Comparison of ENCODE assay signal across 1 cellular context in genomic region chr10:35058686-35059085, GRCh38.
TF ChIP-seq lines count a peak whose summit lies in the region.

No MANE protein-coding gene starts in this region.

TF ChIP-seq in WTC11, 78 proteins besides CTCF, POLR2A, EP300 and RAD21 (continued from another document):
- TF ChIP-seq AFF4 (CRISPR knock-in tag; IDR thresholded peaks at IDR 0.05; ENCODE audit: borderline replicate concordance) (no peak), NR2C2 (CRISPR knock-in tag; IDR thresholded peaks at IDR 0.05) (no peak), ARID4B (CRISPR knock-in tag; IDR thresholded peaks at IDR 0.05; ENCODE audit: borderline replicate concordance) (no peak), MXD4 (CRISPR knock-in tag; IDR thresholded peaks at IDR 0.05; ENCODE audit: borderline replicate concordance) (no peak), FOXP1 (CRISPR knock-in tag; IDR thresholded peaks at IDR 0.05; ENCODE audit: borderline replicate concordance) (no peak), ATF2 (CRISPR knock-in tag; IDR thresholded peaks at IDR 0.05; ENCODE audit: borderline replicate concordance, low read depth) (no peak), GRHL2 (CRISPR knock-in tag; IDR thresholded peaks at IDR 0.05; ENCODE audit: insufficient replicate concordance, severe bottlenecking) (no peak), GTF2I (CRISPR knock-in tag; conservative IDR thresholded peaks at IDR 0.05) (no peak), USF1 (CRISPR knock-in tag; IDR thresholded peaks at IDR 0.05) (no peak), ZNF532 (CRISPR knock-in tag; IDR thresholded peaks at IDR 0.05; ENCODE audit: borderline replicate concordance) (no peak), NFYB (CRISPR knock-in tag; conservative IDR thresholded peaks at IDR 0.05; ENCODE audit: low read depth) (no peak)
